Comparison of ENCODE assay signal across 1 cellular context in the genomic region with DNA sequence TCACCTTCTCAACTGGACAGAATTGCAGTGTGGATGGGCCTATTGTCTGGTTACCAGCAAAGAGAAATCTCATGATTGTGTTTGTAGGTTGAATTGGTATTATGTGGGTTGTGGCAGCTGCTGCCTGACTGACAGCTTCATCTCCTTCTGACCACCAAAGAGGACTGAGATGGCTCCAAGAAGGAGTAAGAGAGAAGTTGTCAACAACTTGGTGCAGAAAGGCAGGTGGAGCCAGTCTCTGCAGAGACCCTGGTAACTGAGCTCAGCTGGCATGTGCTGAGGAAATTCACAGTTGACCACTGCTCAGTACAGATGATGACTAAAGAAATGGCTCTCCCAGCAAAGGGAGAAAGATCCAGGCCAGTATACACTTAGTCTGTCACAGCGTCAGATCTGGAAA.
TF ChIP-seq lines count a peak whose summit lies in the region.

No MANE protein-coding gene starts in this region.

TF ChIP-seq in GM23338, 12 proteins besides CTCF, POLR2A, EP300 and RAD21 (continued from another document):
- TF ChIP-seq, protein P1, sequence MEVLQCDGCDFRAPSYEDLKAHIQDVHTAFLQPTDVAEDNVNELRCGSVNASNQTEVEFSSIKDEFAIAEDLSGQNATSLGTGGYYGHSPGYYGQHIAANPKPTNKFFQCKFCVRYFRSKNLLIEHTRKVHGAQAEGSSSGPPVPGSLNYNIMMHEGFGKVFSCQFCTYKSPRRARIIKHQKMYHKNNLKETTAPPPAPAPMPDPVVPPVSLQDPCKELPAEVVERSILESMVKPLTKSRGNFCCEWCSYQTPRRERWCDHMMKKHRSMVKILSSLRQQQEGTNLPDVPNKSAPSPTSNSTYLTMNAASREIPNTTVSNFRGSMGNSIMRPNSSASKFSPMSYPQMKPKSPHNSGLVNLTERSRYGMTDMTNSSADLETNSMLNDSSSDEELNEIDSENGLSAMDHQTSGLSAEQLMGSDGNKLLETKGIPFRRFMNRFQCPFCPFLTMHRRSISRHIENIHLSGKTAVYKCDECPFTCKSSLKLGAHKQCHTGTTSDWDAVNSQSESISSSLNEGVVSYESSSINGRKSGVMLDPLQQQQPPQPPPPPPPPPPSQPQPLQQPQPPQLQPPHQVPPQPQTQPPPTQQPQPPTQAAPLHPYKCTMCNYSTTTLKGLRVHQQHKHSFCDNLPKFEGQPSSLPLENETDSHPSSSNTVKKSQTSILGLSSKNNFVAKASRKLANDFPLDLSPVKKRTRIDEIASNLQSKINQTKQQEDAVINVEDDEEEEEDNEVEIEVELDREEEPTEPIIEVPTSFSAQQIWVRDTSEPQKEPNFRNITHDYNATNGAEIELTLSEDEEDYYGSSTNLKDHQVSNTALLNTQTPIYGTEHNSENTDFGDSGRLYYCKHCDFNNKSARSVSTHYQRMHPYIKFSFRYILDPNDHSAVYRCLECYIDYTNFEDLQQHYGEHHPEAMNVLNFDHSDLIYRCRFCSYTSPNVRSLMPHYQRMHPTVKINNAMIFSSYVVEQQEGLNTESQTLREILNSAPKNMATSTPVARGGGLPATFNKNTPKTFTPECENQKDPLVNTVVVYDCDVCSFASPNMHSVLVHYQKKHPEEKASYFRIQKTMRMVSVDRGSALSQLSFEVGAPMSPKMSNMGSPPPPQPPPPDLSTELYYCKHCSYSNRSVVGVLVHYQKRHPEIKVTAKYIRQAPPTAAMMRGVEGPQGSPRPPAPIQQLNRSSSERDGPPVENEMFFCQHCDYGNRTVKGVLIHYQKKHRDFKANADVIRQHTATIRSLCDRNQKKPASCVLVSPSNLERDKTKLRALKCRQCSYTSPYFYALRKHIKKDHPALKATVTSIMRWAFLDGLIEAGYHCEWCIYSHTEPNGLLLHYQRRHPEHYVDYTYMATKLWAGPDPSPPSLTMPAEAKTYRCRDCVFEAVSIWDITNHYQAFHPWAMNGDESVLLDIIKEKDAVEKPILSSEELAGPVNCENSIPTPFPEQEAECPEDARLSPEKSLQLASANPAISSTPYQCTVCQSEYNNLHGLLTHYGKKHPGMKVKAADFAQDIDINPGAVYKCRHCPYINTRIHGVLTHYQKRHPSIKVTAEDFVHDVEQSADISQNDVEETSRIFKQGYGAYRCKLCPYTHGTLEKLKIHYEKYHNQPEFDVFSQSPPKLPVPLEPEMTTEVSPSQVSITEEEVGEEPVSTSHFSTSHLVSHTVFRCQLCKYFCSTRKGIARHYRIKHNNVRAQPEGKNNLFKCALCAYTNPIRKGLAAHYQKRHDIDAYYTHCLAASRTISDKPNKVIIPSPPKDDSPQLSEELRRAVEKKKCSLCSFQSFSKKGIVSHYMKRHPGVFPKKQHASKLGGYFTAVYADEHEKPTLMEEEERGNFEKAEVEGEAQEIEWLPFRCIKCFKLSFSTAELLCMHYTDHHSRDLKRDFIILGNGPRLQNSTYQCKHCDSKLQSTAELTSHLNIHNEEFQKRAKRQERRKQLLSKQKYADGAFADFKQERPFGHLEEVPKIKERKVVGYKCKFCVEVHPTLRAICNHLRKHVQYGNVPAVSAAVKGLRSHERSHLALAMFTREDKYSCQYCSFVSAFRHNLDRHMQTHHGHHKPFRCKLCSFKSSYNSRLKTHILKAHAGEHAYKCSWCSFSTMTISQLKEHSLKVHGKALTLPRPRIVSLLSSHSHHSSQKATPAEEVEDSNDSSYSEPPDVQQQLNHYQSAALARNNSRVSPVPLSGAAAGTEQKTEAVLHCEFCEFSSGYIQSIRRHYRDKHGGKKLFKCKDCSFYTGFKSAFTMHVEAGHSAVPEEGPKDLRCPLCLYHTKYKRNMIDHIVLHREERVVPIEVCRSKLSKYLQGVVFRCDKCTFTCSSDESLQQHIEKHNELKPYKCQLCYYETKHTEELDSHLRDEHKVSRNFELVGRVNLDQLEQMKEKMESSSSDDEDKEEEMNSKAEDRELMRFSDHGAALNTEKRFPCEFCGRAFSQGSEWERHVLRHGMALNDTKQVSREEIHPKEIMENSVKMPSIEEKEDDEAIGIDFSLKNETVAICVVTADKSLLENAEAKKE (CRISPR knock-in tag; IDR thresholded peaks at IDR 0.05), result no peak
TF ChIP-seq in GM23338: peak in this region for 0.
